ENCODE assay signal across 9 cellular contexts in genomic region chr11:8566613-8567210, GRCh38. TPM values are rescaled to one million over a fixed set of nuclear protein-coding genes. Genes with fewer than 3 reads are reported as not detected.
DNase-seq lines count a peak whose midpoint lies in the region; ATAC-seq and TF ChIP-seq lines count a peak whose summit lies in the region.
"Had no signal": no experiment of that assay in that cellular context is flagged by ENCODE, and none has a peak within 500 bp of the region (broad histone marks: within the 10 kb centered on the region; RNA-seq: fewer than 3 reads in every experiment).

No MANE protein-coding gene starts in this region.

- peaks cover 0 to 3% of the 10 kb centered on the region in 2 donors for H3K9me3 Mint-ChIP-seq in activated T-cell treated with anti-CD3 and anti-CD28 coated beads, Interleukin-2, amount 50 U/mL, for 72 hours

- no peaks in the 10 kb centered on the region for H3K9me2 ChIP-seq in hepatocyte (replicated peaks; ENCODE audit: insufficient read depth)

- H3K36me3 ChIP-seq in adrenal gland (replicated peaks in 1 of 2) = no peaks in the 10 kb centered on the region
- H3K36me3 ChIP-seq in hepatocyte (replicated peaks; ENCODE audit: insufficient read depth, low read depth) = no peaks in the 10 kb centered on the region
- no peaks in the 10 kb centered on the region for H3K36me3 ChIP-seq in testis (ENCODE audit: low read depth, missing control alignments)

- ATAC-seq in GM19455 (IDR thresholded peaks at IDR 0.05; ENCODE audit: unreplicated experiment) (peak; percentile 67), GM21723 (IDR thresholded peaks at IDR 0.05; ENCODE audit: unreplicated experiment) (no peak)
- ATAC-seq in activated T-cell treated with anti-CD3 and anti-CD28 coated beads, Interleukin-2, amount 50 U/mL, for 72 hours (replicated peaks in 1 of 2) = no peak

- no peak overlapping the region for H3K27ac Mint-ChIP-seq in activated T-cell treated with anti-CD3 and anti-CD28 coated beads, Interleukin-2, amount 50 U/mL, for 72 hours

- TF ChIP-seq POLR2A in adrenal gland (IDR thresholded peaks at IDR 0.05) = no peak
- no peak for TF ChIP-seq POLR2A in testis (IDR thresholded peaks at IDR 0.05)

- H3K4me3 ChIP-seq in adrenal gland = no peak overlapping the region
- no peak overlapping the region for H3K4me3 ChIP-seq in hepatocyte
- no peak overlapping the region for H3K4me3 ChIP-seq in testis

- TF ChIP-seq CTCF in adrenal gland (IDR thresholded peaks at IDR 0.05) (peak; percentile 53 to 82 (median 72)), hepatocyte (IDR thresholded peaks at IDR 0.05; ENCODE audit: poor library complexity) (peak; percentile 77), testis (IDR thresholded peaks at IDR 0.05) (peak; percentile 41 to 68 (median 44))

- no peak overlapping the region for H3K27ac ChIP-seq in adrenal gland
- H3K27ac ChIP-seq in hepatocyte = no peak overlapping the region
- no peak overlapping the region for H3K27ac ChIP-seq in testis

- peaks cover 41% of the 10 kb centered on the region for H3K27me3 Mint-ChIP-seq in activated T-cell treated with anti-CD3 and anti-CD28 coated beads, Interleukin-2, amount 50 U/mL, for 72 hours (ENCODE audit: low read depth)

- H4K20me1 ChIP-seq in hepatocyte (ENCODE audit: insufficient read depth, poor library complexity, severe bottlenecking) = no peaks in the 10 kb centered on the region

- intact Hi-C loops in adrenal gland (cut with DNase I) (loop anchor here (2.0 to 10.0 kb wide), 4 partner anchors 182 to 344 kb away; no protein-coding TSS in a partner anchor), testis (cut with DNase I; ENCODE audit: low total_unique reads) (loop anchor here (10.0 kb wide), 1 partner anchor 182 kb away; no protein-coding TSS in a partner anchor)

- H3K79me2 ChIP-seq in hepatocyte = no peaks in the 10 kb centered on the region

- H3K27me3 ChIP-seq in adrenal gland (no peaks in the 10 kb centered on the region), hepatocyte (no peaks in the 10 kb centered on the region), testis (no peaks in the 10 kb centered on the region)

- H3K4me3 Mint-ChIP-seq in activated T-cell treated with anti-CD3 and anti-CD28 coated beads, Interleukin-2, amount 50 U/mL, for 72 hours = no peak overlapping the region

- no peaks in the 10 kb centered on the region for H3K36me3 Mint-ChIP-seq in activated T-cell treated with anti-CD3 and anti-CD28 coated beads, Interleukin-2, amount 50 U/mL, for 72 hours (ENCODE audit: insufficient read depth in 2 of 2)

- peak; percentile 77 for DNase-seq in CD1c-positive myeloid dendritic cell (ENCODE audit: extremely low spot score)
- DNase-seq in NCI-H146 (lab: John Stamatoyannopoulos, UW) = peak; percentile 27
- no peak for DNase-seq in adrenal gland
- peak; percentile 63 for DNase-seq in hepatocyte (ENCODE audit: low spot score)
- no peak for DNase-seq in testis
- DNase-seq in activated T-cell treated with anti-CD3 and anti-CD28 coated beads, Interleukin-2, amount 50 U/mL, for 72 hours = no peak
- DNase-seq: left cardiac atrium had no signal

- no peak overlapping the region for H2AFZ ChIP-seq in hepatocyte

- WGBS in adrenal gland, 4 donors = 21 to 36% (median 34%) methylated on average over 5 of the region's 5 CpGs
- 38% methylated on average over 5 of the region's 5 CpGs for WGBS in hepatocyte (ENCODE audit: low lambda C conversion rate, missing lambda C conversion rate)
- 52 to 56% methylated on average over 5 of the region's 5 CpGs for WGBS in testis, 2 donors

- peaks cover 6% of the 10 kb centered on the region for H3K4me1 Mint-ChIP-seq in activated T-cell treated with anti-CD3 and anti-CD28 coated beads, Interleukin-2, amount 50 U/mL, for 72 hours (ENCODE audit: low read depth)

- H3K4me1 ChIP-seq in adrenal gland (replicated peaks in 1 of 2) = peaks cover 0 to 10% of the 10 kb centered on the region in 2 donors
- H3K4me1 ChIP-seq in hepatocyte (ENCODE audit: insufficient read depth) = no peaks in the 10 kb centered on the region
- no peaks in the 10 kb centered on the region for H3K4me1 ChIP-seq in testis

- no peak overlapping the region for H3K4me2 ChIP-seq in hepatocyte

- H3K9me3 ChIP-seq in adrenal gland (replicated peaks in 1 of 3) = no peaks in the 10 kb centered on the region
- no peaks in the 10 kb centered on the region for H3K9me3 ChIP-seq in hepatocyte (ENCODE audit: low read depth)
- H3K9me3 ChIP-seq in testis = no peaks in the 10 kb centered on the region

RNA-seq across cellular contexts. Expression of gene STK33, which starts 27.3 kb away (rescaled TPM):
- 10 to 100 TPM in 6 of 8 donors, 1 to 10 TPM in 2; 6.8 to 21.9 (median 17.2) TPM for total RNA-seq in adrenal gland
- polyA plus RNA-seq in adrenal gland = 10 to 100 TPM; 17.2 to 36.0 (median 35.8) TPM
- total RNA-seq in hepatocyte = 9.6 and 12.8 TPM in 2 replicates
- polyA plus RNA-seq in hepatocyte = 3.0 and 6.5 TPM in 2 replicates
- total RNA-seq in testis = 10 to 100 TPM; 36.6 to 49.9 TPM
- 101 TPM for polyA plus RNA-seq in testis (ENCODE audit: insufficient read depth, low read depth, low replicate concordance)
- 1 to 10 TPM; 6.1 to 6.2 TPM for total RNA-seq in activated T-cell treated with anti-CD3 and anti-CD28 coated beads, Interleukin-2, amount 50 U/mL, for 72 hours

Comparison
In these comparisons a context has a peak if more than half of its experiments do, and no peak if none do; other contexts are left out.
1. DNase-seq: peak in CD1c-positive myeloid dendritic cell (single experiment), NCI-H146 (single experiment) and hepatocyte (single experiment); none in adrenal gland (0 of 7), testis (single experiment) and activated T-cell treated with anti-CD3 and anti-CD28 coated beads, Interleukin-2, amount 50 U/mL, for 72 hours (0 of 2).
2. Peak in every context shown above with its lines, with median percentiles within 50 percentile points of each other: CTCF ChIP-seq.